8 cellular contexts compared by ENCODE assay signal in genomic region chr5:172697123-172698121, GRCh38. TPM values are rescaled to one million over a fixed set of nuclear protein-coding genes. Genes with fewer than 3 reads are reported as not detected.
DNase-seq lines count a peak whose midpoint lies in the region; ATAC-seq and TF ChIP-seq lines count a peak whose summit lies in the region.

No MANE protein-coding gene starts in this region.

- H3K27me3 Mint-ChIP-seq in T-helper 1 cell treated with Interleukin-12 subunit alpha and Interleukin-12 subunit beta and Interleukin-4 antibody, amounts not matched to agents 30 μg/mL and 1 μg/mL, for 36 hours (ENCODE audit: low read depth), result peaks cover 16% of the 10 kb centered on the region

- no peaks in the 10 kb centered on the region for H3K27me3 ChIP-seq in right cardiac atrium (ENCODE audit: control insufficient read depth, insufficient read depth)
- H3K27me3 ChIP-seq in uterus, result no peaks in the 10 kb centered on the region

- H3K27ac ChIP-seq in angular gyrus (ENCODE audit: low read depth, low read length), result peak overlapping the region; percentile 25
- H3K27ac ChIP-seq in right cardiac atrium (ENCODE audit: low read length), result peak overlapping the region; percentile 24
- peak overlapping the region; percentile 82 to 90 for H3K27ac ChIP-seq in uterus

- H3K36me3 ChIP-seq in uterus, result no peaks in the 10 kb centered on the region

- TF ChIP-seq CTCF in uterus (IDR thresholded peaks at IDR 0.05), result peak; percentile 91 to 98 (median 96)

- H3K9me3 Mint-ChIP-seq in T-helper 1 cell treated with Interleukin-12 subunit alpha and Interleukin-12 subunit beta and Interleukin-4 antibody, amounts not matched to agents 30 μg/mL and 1 μg/mL, for 36 hours, result no peaks in the 10 kb centered on the region

- no peaks in the 10 kb centered on the region for H3K9me3 ChIP-seq in right cardiac atrium (ENCODE audit: control insufficient read depth, low read length)
- no peaks in the 10 kb centered on the region for H3K9me3 ChIP-seq in uterus

- WGBS in right cardiac atrium, result 18% methylated on average over 36 of the region's 36 CpGs

- H3K4me3 ChIP-seq in right cardiac atrium (ENCODE audit: low read length), result peak overlapping the region; percentile 21
- peak overlapping the region; percentile 49 to 50 for H3K4me3 ChIP-seq in uterus

- peak overlapping the region; percentile 87 for H3K4me3 Mint-ChIP-seq in T-helper 1 cell treated with Interleukin-12 subunit alpha and Interleukin-12 subunit beta and Interleukin-4 antibody, amounts not matched to agents 30 μg/mL and 1 μg/mL, for 36 hours

- intact Hi-C loops in right cardiac atrium (cut with DNase I) (loop anchor here (1.0 to 10.0 kb wide), 5 partner anchors 35 to 235 kb away; partner anchors contain the start of gene NEURL1B (in 3 of the 4)), uterus (cut with DNase I; ENCODE audit: low total_unique reads) (no loop called here)

- H3K27ac Mint-ChIP-seq in T-helper 1 cell treated with Interleukin-12 subunit alpha and Interleukin-12 subunit beta and Interleukin-4 antibody, amounts not matched to agents 30 μg/mL and 1 μg/mL, for 36 hours, result peak overlapping the region; percentile 88

- DNase-seq in NCI-H1417 treated with DMSO at 0.1 percent for 48 hours (lab: John Stamatoyannopoulos, UW) (peak; percentile 12), right cardiac atrium (peak; percentile 90 to 95 (median 94)), putamen (ENCODE audit: low spot score) (peak; percentile 69), uterus (peak; percentile 90 to 93)

- H3K4me1 ChIP-seq in right cardiac atrium (ENCODE audit: control insufficient read depth, insufficient read depth, low read length) (peaks cover 5% of the 10 kb centered on the region), uterus (peaks cover 0 to 27% of the 10 kb centered on the region in 2 donors)

- TF ChIP-seq POLR2A in GM10847 (IDR thresholded peaks at IDR 0.05; ENCODE audit: extremely low read depth, insufficient read length) (peak; percentile 23), uterus (IDR thresholded peaks at IDR 0.05) (peak; percentile 43 to 54)

- H3K4me1 Mint-ChIP-seq in T-helper 1 cell treated with Interleukin-12 subunit alpha and Interleukin-12 subunit beta and Interleukin-4 antibody, amounts not matched to agents 30 μg/mL and 1 μg/mL, for 36 hours (ENCODE audit: low read depth), result peaks cover 8% of the 10 kb centered on the region

- ATAC-seq in HG02642 (IDR thresholded peaks at IDR 0.05; ENCODE audit: poor library complexity, unreplicated experiment) (peak; percentile 84), right cardiac atrium (peak; percentile 76 to 77)

- no peaks in the 10 kb centered on the region for H3K36me3 Mint-ChIP-seq in T-helper 1 cell treated with Interleukin-12 subunit alpha and Interleukin-12 subunit beta and Interleukin-4 antibody, amounts not matched to agents 30 μg/mL and 1 μg/mL, for 36 hours (ENCODE audit: low read depth)

RNA-seq across cellular contexts. Expression of gene NEURL1B, which starts 56.4 kb away (rescaled TPM):
- total RNA-seq in right cardiac atrium (10 to 100 TPM; 13.2 to 23.1 (median 18.1) TPM), uterus (100 to 1,000 TPM in 1 of 4 donors, 10 to 100 TPM in 3; 51.1 to 136 (median 74.1) TPM)
- 16.7 TPM for polyA plus RNA-seq in right cardiac atrium

Comparison
In these comparisons a context has a peak if more than half of its experiments do, and no peak if none do; other contexts are left out.
1. Peak in every context shown above with its lines: DNase-seq, ATAC-seq, H3K4me3 ChIP-seq and H3K27ac ChIP-seq.
2. DNase-seq: peak in every context shown above with its lines; median percentile 94 in right cardiac atrium; 92 in uterus; 69 in putamen; 12 in NCI-H1417 treated with DMSO at 0.1 percent for 48 hours.
3. H3K27ac ChIP-seq: peak in every context shown above with its lines; median percentile 86 in uterus; 25 in angular gyrus; 24 in right cardiac atrium.